ENCODE assay signal across 25 cellular contexts in the genomic region with DNA sequence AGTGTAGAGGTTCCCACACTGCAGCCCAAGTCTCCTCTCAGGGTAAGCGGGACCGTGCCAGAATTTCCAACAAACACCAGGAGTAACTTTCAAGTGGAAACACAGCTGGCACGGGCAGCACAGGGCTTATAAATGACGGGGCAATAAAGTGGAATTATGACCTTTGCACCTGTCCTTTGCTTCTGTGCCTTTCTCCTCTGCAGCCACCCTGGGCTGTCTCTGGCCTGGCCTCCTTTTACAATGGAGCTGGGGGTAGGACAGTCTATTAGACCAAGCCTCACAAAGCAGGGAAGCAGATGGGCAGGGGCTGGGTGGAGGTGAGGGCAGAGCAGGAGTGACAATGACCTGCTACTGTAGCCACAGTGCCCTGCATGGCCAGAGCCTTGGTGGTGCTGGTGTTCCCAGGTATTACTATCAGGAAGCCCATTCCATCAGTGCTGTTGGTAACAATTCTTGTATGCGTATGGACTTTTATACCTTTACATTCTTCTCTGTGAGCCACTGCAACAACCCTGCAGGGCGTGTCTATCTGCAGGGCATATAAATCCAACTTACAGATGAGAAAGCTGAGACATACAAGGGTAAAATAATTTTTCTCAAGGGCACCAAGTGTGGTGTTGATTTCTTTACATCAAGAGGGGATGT.
"Had no signal": no experiment of that assay in that cellular context is flagged by ENCODE, and none has a peak within 500 bp of the region (broad histone marks: within the 10 kb centered on the region; RNA-seq: fewer than 3 reads in every experiment).

No MANE protein-coding gene starts in this region.

- H3K36me3 Mint-ChIP-seq: activated naive CD4-positive, alpha-beta T cell treated with anti-CD3 and anti-CD28 coated beads, Interleukin-2, amount 10 ng/mL, durations not matched to agents 7 days and 5 days; activated naive CD8-positive, alpha-beta T cell treated with anti-CD3 and anti-CD28 coated beads for 36 hours had no signal

- H3K4me3 Mint-ChIP-seq: activated CD4-positive, alpha-beta memory T cell treated with anti-CD3 and anti-CD28 coated beads, Interleukin-2, amount 10 ng/mL, durations not matched to agents 7 days and 5 days; activated CD4-positive, alpha-beta T cell treated with anti-CD3 and anti-CD28 coated beads for 36 hours; activated naive CD4-positive, alpha-beta T cell treated with anti-CD3 and anti-CD28 coated beads, Interleukin-2, amount 10 ng/mL, durations not matched to agents 7 days and 5 days; activated naive CD8-positive, alpha-beta T cell treated with anti-CD3 and anti-CD28 coated beads for 36 hours; T-helper 17 cell had no signal

- ATAC-seq: activated CD4-positive, alpha-beta T cell treated with anti-CD3 and anti-CD28 coated beads for 36 hours; K562; T-helper 17 cell had no signal

- H3K4me1 Mint-ChIP-seq: activated CD4-positive, alpha-beta memory T cell treated with anti-CD3 and anti-CD28 coated beads, Interleukin-2, amount 10 ng/mL, durations not matched to agents 7 days and 5 days; activated CD4-positive, alpha-beta T cell treated with anti-CD3 and anti-CD28 coated beads for 36 hours; activated naive CD4-positive, alpha-beta T cell treated with anti-CD3 and anti-CD28 coated beads, Interleukin-2, amount 10 ng/mL, durations not matched to agents 7 days and 5 days; activated naive CD8-positive, alpha-beta T cell treated with anti-CD3 and anti-CD28 coated beads for 36 hours; T-helper 17 cell had no signal

- H3K36me3 ChIP-seq: brain microvascular endothelial cell, cardiac muscle cell had no signal

- DNase-seq: activated CD4-positive, alpha-beta memory T cell treated with anti-CD3 and anti-CD28 coated beads, Interleukin-2, amount 10 ng/mL, durations not matched to agents 7 days and 5 days; activated CD4-positive, alpha-beta T cell treated with anti-CD3 and anti-CD28 coated beads for 36 hours; activated CD4-positive, alpha-beta T cell treated with anti-CD3 and anti-CD28 coated beads, Interleukin-2, amount 50 U/mL, for 1 hour; activated CD4-positive, CD25-positive, alpha-beta regulatory T cell; activated gamma-delta T cell treated with Interleukin-2 at 50 U/mL for 16 hours; activated naive CD4-positive, alpha-beta T cell treated with anti-CD3 and anti-CD28 coated beads, Interleukin-2, amount 10 ng/mL, durations not matched to agents 7 days and 5 days; activated naive CD8-positive, alpha-beta T cell treated with anti-CD3 and anti-CD28 coated beads for 36 hours; activated T-cell treated with anti-CD3 and anti-CD28 coated beads for 4 hours; activated T-cell treated with anti-CD3 and anti-CD28 coated beads, Interleukin-2, amount 50 U/mL, for 48 hours; brain microvascular endothelial cell; Karpas-422; MM.1S; NCI-H1105 treated with DMSO at 0.1 percent for 48 hours; NCI-H1436 treated with DMSO at 0.1 percent for 48 hours; NCI-H187; NCI-H2081; NCI-H510A treated with DMSO at 0.1 percent for 48 hours; NCI-H69; SHP77 treated with DMSO at 0.1 percent for 48 hours; T-helper 17 cell; T-helper 9 cell had no signal

- H3K27me3 Mint-ChIP-seq: activated CD4-positive, alpha-beta memory T cell treated with anti-CD3 and anti-CD28 coated beads, Interleukin-2, amount 10 ng/mL, durations not matched to agents 7 days and 5 days; activated naive CD4-positive, alpha-beta T cell treated with anti-CD3 and anti-CD28 coated beads, Interleukin-2, amount 10 ng/mL, durations not matched to agents 7 days and 5 days; activated naive CD8-positive, alpha-beta T cell treated with anti-CD3 and anti-CD28 coated beads for 36 hours; T-helper 17 cell had no signal

- H3K9me3 Mint-ChIP-seq: activated naive CD8-positive, alpha-beta T cell treated with anti-CD3 and anti-CD28 coated beads for 36 hours; activated T-helper 2 cell treated with anti-CD3 and anti-CD28 coated beads, Interferon-gamma antibody, Interleukin-2, Interleukin-4, amounts not matched to agents 10 μg/mL and 5 μg/mL and 100 μg/mL, durations not matched to agents 14 hours and 24 hours and 36 hours had no signal

- H3K27ac Mint-ChIP-seq: activated CD4-positive, alpha-beta memory T cell treated with anti-CD3 and anti-CD28 coated beads, Interleukin-2, amount 10 ng/mL, durations not matched to agents 7 days and 5 days; activated CD4-positive, alpha-beta T cell treated with anti-CD3 and anti-CD28 coated beads for 36 hours; activated naive CD4-positive, alpha-beta T cell treated with anti-CD3 and anti-CD28 coated beads, Interleukin-2, amount 10 ng/mL, durations not matched to agents 7 days and 5 days; activated naive CD8-positive, alpha-beta T cell treated with anti-CD3 and anti-CD28 coated beads for 36 hours; activated T-helper 2 cell treated with anti-CD3 and anti-CD28 coated beads, Interferon-gamma antibody, Interleukin-2, Interleukin-4, amounts not matched to agents 10 μg/mL and 5 μg/mL and 100 μg/mL, durations not matched to agents 14 hours and 24 hours and 36 hours; T-helper 17 cell had no signal

- H3K27ac ChIP-seq: brain microvascular endothelial cell, cardiac muscle cell, VCaP had no signal

- H3K27me3 ChIP-seq: brain microvascular endothelial cell, cardiac muscle cell had no signal

- H3K4me3 ChIP-seq: cardiac muscle cell, K562 had no signal
